ENCODE assay signal across 14 cellular contexts in genomic region chr12:98741229-98741614, GRCh38.
DNase-seq lines count a peak whose midpoint lies in the region; ATAC-seq and TF ChIP-seq lines count a peak whose summit lies in the region.
"Had no signal": no experiment of that assay in that cellular context is flagged by ENCODE, and none has a peak within 500 bp of the region (broad histone marks: within the 10 kb centered on the region; RNA-seq: fewer than 3 reads in every experiment).

No MANE protein-coding gene starts in this region.

- no peak for TF ChIP-seq EP300 in neural cell (conservative IDR thresholded peaks at IDR 0.05; ENCODE audit: poor library complexity, severe bottlenecking)

- ATAC-seq in CD4-positive, CD25-positive, alpha-beta regulatory T cell (ENCODE audit: low read depth in 2 of 2) = peak in 1 of 2 donors; percentile 21
- ATAC-seq in activated T-helper 17 cell treated with anti-CD3 and anti-CD28 coated beads, Interleukin-2, amount 50 U/mL, for 72 hours (replicated peaks) = peak; percentile 75
- ATAC-seq in GM19463 (IDR thresholded peaks at IDR 0.05; ENCODE audit: unreplicated experiment) = no peak
- ATAC-seq: right lobe of liver had no signal

- H3K4me2 ChIP-seq in neural cell (ENCODE audit: low read length) = peak overlapping the region; percentile 8
- H3K4me2 ChIP-seq: BLaER1 treated with 17β-estradiol and CSF1 and Interleukin-3, amounts not matched to agents 10 nM and 100 nM had no signal

- H3K79me2 ChIP-seq in neural cell (replicated peaks; ENCODE audit: insufficient read depth, low read length) = no peaks in the 10 kb centered on the region

- no peaks in the 10 kb centered on the region for H3K9me2 ChIP-seq in neural cell (ENCODE audit: insufficient read depth, low read length)

- H3K4me1 Mint-ChIP-seq in CD4-positive, CD25-positive, alpha-beta regulatory T cell = peaks cover under 1 to 33% (median 14%) of the 10 kb centered on the region in 4 donors
- H3K4me1 Mint-ChIP-seq in activated T-helper 17 cell treated with anti-CD3 and anti-CD28 coated beads, Interleukin-2, amount 50 U/mL, for 72 hours = peaks cover 40% of the 10 kb centered on the region

- H3K27me3 Mint-ChIP-seq in CD4-positive, CD25-positive, alpha-beta regulatory T cell = no peaks in the 10 kb centered on the region
- no peaks in the 10 kb centered on the region for H3K27me3 Mint-ChIP-seq in activated T-helper 17 cell treated with anti-CD3 and anti-CD28 coated beads, Interleukin-2, amount 50 U/mL, for 72 hours

- no peak for TF ChIP-seq RAD21 in neural cell (conservative IDR thresholded peaks at IDR 0.05)

- no peaks in the 10 kb centered on the region for H3K9me3 Mint-ChIP-seq in CD4-positive, CD25-positive, alpha-beta regulatory T cell
- no peaks in the 10 kb centered on the region for H3K9me3 Mint-ChIP-seq in activated T-helper 17 cell treated with anti-CD3 and anti-CD28 coated beads, Interleukin-2, amount 50 U/mL, for 72 hours
- H3K9me3 Mint-ChIP-seq: memory B cell had no signal

- DNase-seq in AG08396 (ENCODE audit: low spot score) = peak; percentile 26
- peak in 1 of 3 donors; percentile 51 for DNase-seq in CD4-positive, CD25-positive, alpha-beta regulatory T cell
- no peak for DNase-seq in dermis blood vessel endothelial cell
- no peak for DNase-seq in NOMO-1 treated with DMSO at 0.1 percent for 48 hours (lab: John Stamatoyannopoulos, UW; ENCODE audit: unreplicated experiment)
- DNase-seq: NCI-H1048, Peyer's patch, right lobe of liver, substantia nigra had no signal

- peaks cover 9% of the 10 kb centered on the region for H3K4me1 ChIP-seq in CD4-positive, CD25-positive, alpha-beta regulatory T cell (ENCODE audit: control insufficient read depth, insufficient read depth, low read length, poor library complexity, severe bottlenecking)
- H3K4me1 ChIP-seq: BLaER1 treated with 17β-estradiol and CSF1 and Interleukin-3, amounts not matched to agents 10 nM and 100 nM had no signal

- H3K9me3 ChIP-seq in CD4-positive, CD25-positive, alpha-beta regulatory T cell (ENCODE audit: control insufficient read depth in 2 of 2, low read length in 2 of 2) = no peaks in the 10 kb centered on the region
- H3K9me3 ChIP-seq in neural cell (ENCODE audit: low read length) = no peaks in the 10 kb centered on the region
- H3K9me3 ChIP-seq: BLaER1 treated with 17β-estradiol and CSF1 and Interleukin-3, amounts not matched to agents 10 nM and 100 nM; Peyer's patch; right lobe of liver had no signal

- no peak overlapping the region for H2AFZ ChIP-seq in neural cell (ENCODE audit: low read depth, low read length)

- peak overlapping the region; percentile 45 for H3K9ac ChIP-seq in neural cell (ENCODE audit: low read length)
- H3K9ac ChIP-seq: BLaER1 treated with 17β-estradiol and CSF1 and Interleukin-3, amounts not matched to agents 10 nM and 100 nM had no signal

- H3F3A ChIP-seq in neural cell (ENCODE audit: insufficient read depth, low read length, poor library complexity, severe bottlenecking) = peaks cover 13% of the 10 kb centered on the region

- no peaks in the 10 kb centered on the region for H4K20me1 ChIP-seq in neural cell (ENCODE audit: insufficient read depth)

- peak overlapping the region; percentile 10 to 93 (median 62) for H3K4me3 Mint-ChIP-seq in CD4-positive, CD25-positive, alpha-beta regulatory T cell
- H3K4me3 Mint-ChIP-seq in activated T-helper 17 cell treated with anti-CD3 and anti-CD28 coated beads, Interleukin-2, amount 50 U/mL, for 72 hours = peak overlapping the region; percentile 70
- H3K4me3 Mint-ChIP-seq: memory B cell had no signal

- H3K36me3 Mint-ChIP-seq in CD4-positive, CD25-positive, alpha-beta regulatory T cell = peaks cover under 1% of the 10 kb centered on the region
- peaks cover 10% of the 10 kb centered on the region for H3K36me3 Mint-ChIP-seq in activated T-helper 17 cell treated with anti-CD3 and anti-CD28 coated beads, Interleukin-2, amount 50 U/mL, for 72 hours (ENCODE audit: low read depth)

- peak overlapping the region; percentile 58 to 71 (median 65) for H3K27ac Mint-ChIP-seq in CD4-positive, CD25-positive, alpha-beta regulatory T cell
- H3K27ac Mint-ChIP-seq in activated T-helper 17 cell treated with anti-CD3 and anti-CD28 coated beads, Interleukin-2, amount 50 U/mL, for 72 hours = peak overlapping the region; percentile 96
- H3K27ac Mint-ChIP-seq: memory B cell had no signal

- H3K27me3 ChIP-seq in CD4-positive, CD25-positive, alpha-beta regulatory T cell (ENCODE audit: control insufficient read depth, insufficient read depth, low read length) = no peaks in the 10 kb centered on the region
- no peaks in the 10 kb centered on the region for H3K27me3 ChIP-seq in neural cell (ENCODE audit: insufficient read depth, low read depth, low read length)
- H3K27me3 ChIP-seq: BLaER1 treated with 17β-estradiol and CSF1 and Interleukin-3, amounts not matched to agents 10 nM and 100 nM; Peyer's patch; right lobe of liver had no signal

- peak overlapping the region; percentile 58 for H3K27ac ChIP-seq in CD4-positive, CD25-positive, alpha-beta regulatory T cell (ENCODE audit: insufficient read depth, low read length, poor library complexity, severe bottlenecking)
- peak overlapping the region; percentile 78 for H3K27ac ChIP-seq in neural cell (ENCODE audit: low read length)
- H3K27ac ChIP-seq: BLaER1 treated with 17β-estradiol and CSF1 and Interleukin-3, amounts not matched to agents 10 nM and 100 nM; coronary artery; Peyer's patch; right lobe of liver had no signal

- peaks cover 3% of the 10 kb centered on the region for H3K36me3 ChIP-seq in CD4-positive, CD25-positive, alpha-beta regulatory T cell (ENCODE audit: control insufficient read depth, insufficient read depth, low read length)
- H3K36me3 ChIP-seq in neural cell (ENCODE audit: insufficient read depth, low read length) = no peaks in the 10 kb centered on the region
- H3K36me3 ChIP-seq: Peyer's patch, right lobe of liver had no signal

- H3K4me3 ChIP-seq in CD4-positive, CD25-positive, alpha-beta regulatory T cell (ENCODE audit: low read depth, low read length) = no peak overlapping the region
- peak overlapping the region; percentile 31 for H3K4me3 ChIP-seq in neural cell (ENCODE audit: low read length)
- H3K4me3 ChIP-seq: BLaER1 treated with 17β-estradiol and CSF1 and Interleukin-3, amounts not matched to agents 10 nM and 100 nM; coronary artery; Peyer's patch; right lobe of liver had no signal

- TF ChIP-seq CTCF in neural cell (IDR thresholded peaks at IDR 0.05; ENCODE audit: poor library complexity, severe bottlenecking) = no peak

TF ChIP-seq in neural cell, 6 proteins besides CTCF, POLR2A, EP300 and RAD21:
- TF ChIP-seq TAF1 (IDR thresholded peaks at IDR 0.05; ENCODE audit: low read depth) = no peak
- no peak for TF ChIP-seq POLR2AphosphoS5 (IDR thresholded peaks at IDR 0.05)
- no peak for TF ChIP-seq EZH2 (IDR thresholded peaks at IDR 0.05; ENCODE audit: borderline replicate concordance, insufficient read depth, low read length, poor library complexity, severe bottlenecking)
- no peak for TF ChIP-seq REST (IDR thresholded peaks at IDR 0.05; ENCODE audit: borderline replicate concordance)
